24 cellular contexts compared by ENCODE assay signal in genomic region chr20:50044353-50044960, GRCh38.
"Had no signal": no experiment of that assay in that cellular context is flagged by ENCODE, and none has a peak within 500 bp of the region (broad histone marks: within the 10 kb centered on the region; RNA-seq: fewer than 3 reads in every experiment).

No MANE protein-coding gene starts in this region.

- H3K27me3 ChIP-seq: breast epithelium, colonic mucosa, heart right ventricle, pancreas, tibial artery, uterus had no signal

- H3K4me3 Mint-ChIP-seq: activated B cell treated with CpG ODN at 0.5 μM for 24 hours; activated CD4-positive, alpha-beta memory T cell treated with anti-CD3 and anti-CD28 coated beads for 36 hours; activated CD4-positive, alpha-beta T cell treated with anti-CD3 and anti-CD28 coated beads for 36 hours; activated naive CD4-positive, alpha-beta T cell treated with anti-CD3 and anti-CD28 coated beads for 36 hours; activated naive CD8-positive, alpha-beta T cell treated with anti-CD3 and anti-CD28 coated beads, Interleukin-2, amount 10 ng/mL, durations not matched to agents 7 days and 5 days; naive thymus-derived CD4-positive, alpha-beta T cell; stimulated activated effector memory CD8-positive, alpha-beta T cell treated with anti-CD3 and anti-CD28 coated beads, Interleukin-12 subunit alpha, Interleukin-12 subunit beta, amount 100 ng/mL, for 72 hours; stimulated activated naive CD8-positive, alpha-beta T cell treated with anti-CD3 and anti-CD28 coated beads, Interleukin-15, amount 100 ng/mL, for 72 hours; T-cell; T-helper 2 cell treated with Interferon-gamma antibody and Interleukin-4, amounts not matched to agents 5 μg/mL and 100 μg/mL, for 36 hours had no signal

- H3K4me1 ChIP-seq: colonic mucosa, pancreas, uterus had no signal

- ATAC-seq: activated CD4-positive, alpha-beta T cell treated with anti-CD3 and anti-CD28 coated beads for 36 hours; heart right ventricle; left colon; naive thymus-derived CD4-positive, alpha-beta T cell; pancreas; psoas muscle; right cardiac atrium; stimulated activated effector memory CD8-positive, alpha-beta T cell treated with anti-CD3 and anti-CD28 coated beads, Interleukin-12 subunit alpha, Interleukin-12 subunit beta, amount 100 ng/mL, for 72 hours; stimulated activated naive CD8-positive, alpha-beta T cell treated with anti-CD3 and anti-CD28 coated beads, Interleukin-15, amount 100 ng/mL, for 72 hours; T-cell had no signal

- DNase-seq: activated B cell treated with CpG ODN at 0.5 μM for 24 hours; activated CD4-positive, alpha-beta memory T cell treated with anti-CD3 and anti-CD28 coated beads for 36 hours; activated CD4-positive, alpha-beta T cell treated with anti-CD3 and anti-CD28 coated beads for 36 hours; activated effector memory CD4-positive, alpha-beta T cell treated with Interleukin-2 at 50 U/mL for 16 hours; activated naive CD4-positive, alpha-beta T cell treated with anti-CD3 and anti-CD28 coated beads for 36 hours; activated naive CD8-positive, alpha-beta T cell treated with anti-CD3 and anti-CD28 coated beads, Interleukin-2, amount 10 ng/mL, durations not matched to agents 7 days and 5 days; activated T-cell treated with anti-CD3 and anti-CD28 coated beads, Interleukin-2, amount 50 U/mL, for 48 hours; amniotic stem cell; colonic mucosa; heart right ventricle; islet precursor cell; left colon; naive thymus-derived CD4-positive, alpha-beta T cell; pancreas; psoas muscle; right cardiac atrium; stimulated activated CD4-positive, alpha-beta T cell treated with anti-CD3 and anti-CD28 coated beads, Interleukin-2, amount 100 ng/mL, for 24 hours; stimulated activated naive CD8-positive, alpha-beta T cell treated with anti-CD3 and anti-CD28 coated beads, Interleukin-15, amount 100 ng/mL, for 72 hours; T-cell; tibial artery; uterus had no signal

- H3K4me3 ChIP-seq: breast epithelium, colonic mucosa, heart right ventricle, pancreas, psoas muscle, tibial artery, uterus had no signal

- H3K9me3 ChIP-seq: breast epithelium, colonic mucosa, pancreas, psoas muscle, tibial artery, uterus had no signal

- H3K36me3 ChIP-seq: breast epithelium, colonic mucosa, heart right ventricle, pancreas, tibial artery, uterus had no signal

- H3K27me3 Mint-ChIP-seq: activated B cell treated with CpG ODN at 0.5 μM for 24 hours had no signal

- H3K9me3 Mint-ChIP-seq: activated naive CD8-positive, alpha-beta T cell treated with anti-CD3 and anti-CD28 coated beads, Interleukin-2, amount 10 ng/mL, durations not matched to agents 7 days and 5 days; stimulated activated effector memory CD8-positive, alpha-beta T cell treated with anti-CD3 and anti-CD28 coated beads, Interleukin-12 subunit alpha, Interleukin-12 subunit beta, amount 100 ng/mL, for 72 hours; stimulated activated naive CD8-positive, alpha-beta T cell treated with anti-CD3 and anti-CD28 coated beads, Interleukin-15, amount 100 ng/mL, for 72 hours; T-cell; T-helper 2 cell treated with Interferon-gamma antibody and Interleukin-4, amounts not matched to agents 5 μg/mL and 100 μg/mL, for 36 hours had no signal

- H3K36me3 Mint-ChIP-seq: activated CD4-positive, alpha-beta memory T cell treated with anti-CD3 and anti-CD28 coated beads for 36 hours; activated naive CD8-positive, alpha-beta T cell treated with anti-CD3 and anti-CD28 coated beads, Interleukin-2, amount 10 ng/mL, durations not matched to agents 7 days and 5 days; naive thymus-derived CD4-positive, alpha-beta T cell; stimulated activated effector memory CD8-positive, alpha-beta T cell treated with anti-CD3 and anti-CD28 coated beads, Interleukin-12 subunit alpha, Interleukin-12 subunit beta, amount 100 ng/mL, for 72 hours; T-cell had no signal

- H3K27ac Mint-ChIP-seq: activated B cell treated with CpG ODN at 0.5 μM for 24 hours; activated CD4-positive, alpha-beta memory T cell treated with anti-CD3 and anti-CD28 coated beads for 36 hours; activated CD4-positive, alpha-beta T cell treated with anti-CD3 and anti-CD28 coated beads for 36 hours; activated naive CD4-positive, alpha-beta T cell treated with anti-CD3 and anti-CD28 coated beads for 36 hours; activated naive CD8-positive, alpha-beta T cell treated with anti-CD3 and anti-CD28 coated beads, Interleukin-2, amount 10 ng/mL, durations not matched to agents 7 days and 5 days; naive thymus-derived CD4-positive, alpha-beta T cell; T-cell; T-helper 2 cell treated with Interferon-gamma antibody and Interleukin-4, amounts not matched to agents 5 μg/mL and 100 μg/mL, for 36 hours had no signal

- H3K27ac ChIP-seq: breast epithelium, colonic mucosa, heart right ventricle, pancreas, psoas muscle, tibial artery, uterus had no signal
